ENCODE assay signal across 14 cellular contexts in genomic region chr11:123549901-123550619, GRCh38.
A peak's percentile ranks its signal among the peaks of the same experiment; 100 is the strongest.
DNase-seq lines count a peak whose midpoint lies in the region; ATAC-seq, FAIRE-seq and TF ChIP-seq lines count a peak whose summit lies in the region.
"Had no signal": no experiment of that assay in that cellular context is flagged by ENCODE, and none has a peak within 500 bp of the region (broad histone marks: within the 10 kb centered on the region; RNA-seq: fewer than 3 reads in every experiment).

No MANE protein-coding gene starts in this region.

- H3K9me3 Mint-ChIP-seq in activated CD8-positive, alpha-beta T cell treated with anti-CD3 and anti-CD28 coated beads for 36 hours, result no peaks in the 10 kb centered on the region
- H3K9me3 Mint-ChIP-seq in activated CD8-positive, alpha-beta T cell treated with anti-CD3 and anti-CD28 coated beads, Interleukin-2, amount 10 ng/mL, durations not matched to agents 7 days and 5 days (ENCODE audit: insufficient read depth), result no peaks in the 10 kb centered on the region
- H3K9me3 Mint-ChIP-seq in stimulated activated effector memory CD8-positive, alpha-beta T cell treated with anti-CD3 and anti-CD28 coated beads, Interleukin-12 subunit alpha, Interleukin-12 subunit beta, amount 100 ng/mL, for 72 hours, result no peaks in the 10 kb centered on the region

- H3K27ac Mint-ChIP-seq in activated CD8-positive, alpha-beta T cell treated with anti-CD3 and anti-CD28 coated beads for 36 hours, result no peak overlapping the region
- H3K27ac Mint-ChIP-seq in activated CD8-positive, alpha-beta T cell treated with anti-CD3 and anti-CD28 coated beads, Interleukin-2, amount 10 ng/mL, durations not matched to agents 7 days and 5 days, result no peak overlapping the region
- H3K27ac Mint-ChIP-seq in stimulated activated effector memory CD8-positive, alpha-beta T cell treated with anti-CD3 and anti-CD28 coated beads, Interleukin-12 subunit alpha, Interleukin-12 subunit beta, amount 100 ng/mL, for 72 hours, result no peak overlapping the region

- H3K4me3 Mint-ChIP-seq in activated CD8-positive, alpha-beta T cell treated with anti-CD3 and anti-CD28 coated beads for 36 hours, result no peak overlapping the region
- no peak overlapping the region for H3K4me3 Mint-ChIP-seq in activated CD8-positive, alpha-beta T cell treated with anti-CD3 and anti-CD28 coated beads, Interleukin-2, amount 10 ng/mL, durations not matched to agents 7 days and 5 days
- no peak overlapping the region for H3K4me3 Mint-ChIP-seq in stimulated activated effector memory CD8-positive, alpha-beta T cell treated with anti-CD3 and anti-CD28 coated beads, Interleukin-12 subunit alpha, Interleukin-12 subunit beta, amount 100 ng/mL, for 72 hours

- no peaks in the 10 kb centered on the region for H3K36me3 Mint-ChIP-seq in activated CD8-positive, alpha-beta T cell treated with anti-CD3 and anti-CD28 coated beads for 36 hours (ENCODE audit: low read depth)
- no peaks in the 10 kb centered on the region for H3K36me3 Mint-ChIP-seq in activated CD8-positive, alpha-beta T cell treated with anti-CD3 and anti-CD28 coated beads, Interleukin-2, amount 10 ng/mL, durations not matched to agents 7 days and 5 days (ENCODE audit: low read depth)
- H3K36me3 Mint-ChIP-seq in stimulated activated effector memory CD8-positive, alpha-beta T cell treated with anti-CD3 and anti-CD28 coated beads, Interleukin-12 subunit alpha, Interleukin-12 subunit beta, amount 100 ng/mL, for 72 hours, result no peaks in the 10 kb centered on the region

- TF ChIP-seq CTCF in activated CD8-positive, alpha-beta T cell treated with anti-CD3 and anti-CD28 coated beads for 36 hours (IDR thresholded peaks at IDR 0.05), result no peak
- no peak for TF ChIP-seq CTCF in NB4 (IDR thresholded peaks at IDR 0.05; ENCODE audit: low read depth, low read length)
- TF ChIP-seq CTCF in bronchial epithelial cell (IDR thresholded peaks at IDR 0.05; ENCODE audit: insufficient read depth, low read length, severe bottlenecking), result no peak

- no peak for TF ChIP-seq POLR2A in NB4 (IDR thresholded peaks at IDR 0.05; ENCODE audit: extremely low read depth, insufficient read length)

- peaks cover 5% of the 10 kb centered on the region for H3K4me1 Mint-ChIP-seq in activated CD8-positive, alpha-beta T cell treated with anti-CD3 and anti-CD28 coated beads for 36 hours (ENCODE audit: low read depth)
- H3K4me1 Mint-ChIP-seq in activated CD8-positive, alpha-beta T cell treated with anti-CD3 and anti-CD28 coated beads, Interleukin-2, amount 10 ng/mL, durations not matched to agents 7 days and 5 days (ENCODE audit: low read depth), result no peaks in the 10 kb centered on the region
- peaks cover 10% of the 10 kb centered on the region for H3K4me1 Mint-ChIP-seq in stimulated activated effector memory CD8-positive, alpha-beta T cell treated with anti-CD3 and anti-CD28 coated beads, Interleukin-12 subunit alpha, Interleukin-12 subunit beta, amount 100 ng/mL, for 72 hours

- intact Hi-C loops in activated CD8-positive, alpha-beta T cell treated with anti-CD3 and anti-CD28 coated beads for 36 hours (cut with micrococcal nuclease), result no loop called here

- no peaks in the 10 kb centered on the region for H3K36me3 ChIP-seq in bronchial epithelial cell (ENCODE audit: control insufficient read depth, insufficient read depth, low read length)
- H3K36me3 ChIP-seq: cardiac muscle cell had no signal

- CTCF ChIA-PET in activated CD8-positive, alpha-beta T cell treated with anti-CD3 and anti-CD28 coated beads for 36 hours (lab: Charles Lee), result no interaction called here
- CTCF ChIA-PET in activated CD8-positive, alpha-beta T cell treated with anti-CD3 and anti-CD28 coated beads, Interleukin-2, amount 10 ng/mL, durations not matched to agents 7 days and 5 days (lab: Charles Lee), result interaction anchor here (1.0 kb wide), 1 partner anchor 72 kb away, joined by 4 read pairs; no protein-coding TSS in a partner anchor

- no peaks in the 10 kb centered on the region for H3K27me3 Mint-ChIP-seq in activated CD8-positive, alpha-beta T cell treated with anti-CD3 and anti-CD28 coated beads for 36 hours
- H3K27me3 Mint-ChIP-seq in activated CD8-positive, alpha-beta T cell treated with anti-CD3 and anti-CD28 coated beads, Interleukin-2, amount 10 ng/mL, durations not matched to agents 7 days and 5 days (ENCODE audit: low read depth), result no peaks in the 10 kb centered on the region

- DNase-seq in activated CD8-positive, alpha-beta T cell treated with anti-CD3 and anti-CD28 coated beads for 36 hours, result peak; percentile 11
- no peak for DNase-seq in activated CD8-positive, alpha-beta T cell treated with anti-CD3 and anti-CD28 coated beads, Interleukin-2, amount 10 ng/mL, durations not matched to agents 7 days and 5 days
- DNase-seq in NB4 (ENCODE audit: low read depth), result peak; percentile 50
- peak; percentile 55 for DNase-seq in bronchial epithelial cell (ENCODE audit: low read depth)
- DNase-seq in stimulated activated effector memory CD8-positive, alpha-beta T cell treated with anti-CD3 and anti-CD28 coated beads, Interleukin-12 subunit alpha, Interleukin-12 subunit beta, amount 100 ng/mL, for 72 hours (ENCODE audit: low spot score in 2 of 2), result no peak
- DNase-seq in left lobe of liver (ENCODE audit: low spot score), result no peak
- DNase-seq: activated CD8-positive, alpha-beta memory T cell treated with anti-CD3 and anti-CD28 coated beads for 24 hours; activated naive CD4-positive, alpha-beta T cell treated with Interleukin-2 at 50 U/mL for 16 hours; KG1; NCI-H510A had no signal

- POLR2A ChIA-PET in activated CD8-positive, alpha-beta T cell treated with anti-CD3 and anti-CD28 coated beads for 36 hours (lab: Charles Lee), result no interaction called here
- POLR2A ChIA-PET in activated CD8-positive, alpha-beta T cell treated with anti-CD3 and anti-CD28 coated beads, Interleukin-2, amount 10 ng/mL, durations not matched to agents 7 days and 5 days (lab: Charles Lee), result interaction anchor here (0.6 kb wide), 1 partner anchor 515 kb away, joined by 4 read pairs; no protein-coding TSS in a partner anchor

- no peaks in the 10 kb centered on the region for H3K27me3 ChIP-seq in bronchial epithelial cell (ENCODE audit: control insufficient read depth, insufficient read depth, low read length)
- H3K27me3 ChIP-seq: cardiac muscle cell had no signal

- ATAC-seq in activated CD8-positive, alpha-beta T cell treated with anti-CD3 and anti-CD28 coated beads for 36 hours, result peak; percentile 53
- no peak for ATAC-seq in activated CD8-positive, alpha-beta T cell treated with anti-CD3 and anti-CD28 coated beads, Interleukin-2, amount 10 ng/mL, durations not matched to agents 7 days and 5 days
- peak; percentile 78 for ATAC-seq in stimulated activated effector memory CD8-positive, alpha-beta T cell treated with anti-CD3 and anti-CD28 coated beads, Interleukin-12 subunit alpha, Interleukin-12 subunit beta, amount 100 ng/mL, for 72 hours
- ATAC-seq in HG03520 (IDR thresholded peaks at IDR 0.05; ENCODE audit: unreplicated experiment) (no peak), GM18870 (IDR thresholded peaks at IDR 0.05; ENCODE audit: unreplicated experiment) (no peak), left lobe of liver (no peak)

- no peak overlapping the region for H3K4me3 ChIP-seq in NB4 (ENCODE audit: low read depth, low read length)
- no peak overlapping the region for H3K4me3 ChIP-seq in bronchial epithelial cell (ENCODE audit: low read depth, low read length)
- H3K4me3 ChIP-seq: cardiac muscle cell had no signal

- FAIRE-seq in bronchial epithelial cell (lab: Jason Lieb, UNC), result peak; percentile 88
- FAIRE-seq: endometrium had no signal

Comparison
In these comparisons a context has a peak if more than half of its experiments do, and no peak if none do; other contexts are left out.
1. ATAC-seq: peak in activated CD8-positive, alpha-beta T cell treated with anti-CD3 and anti-CD28 coated beads for 36 hours (single experiment) and stimulated activated effector memory CD8-positive, alpha-beta T cell treated with anti-CD3 and anti-CD28 coated beads, Interleukin-12 subunit alpha, Interleukin-12 subunit beta, amount 100 ng/mL, for 72 hours (single experiment); none in activated CD8-positive, alpha-beta T cell treated with anti-CD3 and anti-CD28 coated beads, Interleukin-2, amount 10 ng/mL, durations not matched to agents 7 days and 5 days (single experiment), HG03520 (single experiment), GM18870 (single experiment) and left lobe of liver (single experiment).
2. DNase-seq: peak in activated CD8-positive, alpha-beta T cell treated with anti-CD3 and anti-CD28 coated beads for 36 hours (single experiment), NB4 (single experiment) and bronchial epithelial cell (single experiment); none in activated CD8-positive, alpha-beta T cell treated with anti-CD3 and anti-CD28 coated beads, Interleukin-2, amount 10 ng/mL, durations not matched to agents 7 days and 5 days (single experiment), stimulated activated effector memory CD8-positive, alpha-beta T cell treated with anti-CD3 and anti-CD28 coated beads, Interleukin-12 subunit alpha, Interleukin-12 subunit beta, amount 100 ng/mL, for 72 hours (0 of 2) and left lobe of liver (single experiment).